In genomic region chr10:110671788-110672579, GRCh38 we compare ENCODE assay signal across 8 cellular contexts. TPM values are rescaled to one million over a fixed set of nuclear protein-coding genes. Genes with fewer than 3 reads are reported as not detected.
DNase-seq lines count a peak whose midpoint lies in the region; ATAC-seq and TF ChIP-seq lines count a peak whose summit lies in the region.

No MANE protein-coding gene starts in this region.

- TF ChIP-seq EP300 in SK-N-SH (IDR thresholded peaks at IDR 0.05; ENCODE audit: borderline replicate concordance in 1 of 2, low read depth in 1 of 2, low read length in 1 of 2) (no peak), tibial nerve (IDR thresholded peaks at IDR 0.05) (no peak)

- H3K18ac ChIP-seq in trophoblast cell (ENCODE audit: low read length) = peak overlapping the region; percentile 14

- H4K91ac ChIP-seq in trophoblast cell (ENCODE audit: low read depth, low read length) = peak overlapping the region; percentile 17

- H3K4ac ChIP-seq in trophoblast cell (ENCODE audit: low read depth, low read length) = peak overlapping the region; percentile 6

- no peak overlapping the region for H3K23ac ChIP-seq in trophoblast cell (ENCODE audit: low read length)

- WGBS in SK-N-SH (ENCODE audit: low lambda C conversion rate) = 2% methylated on average over 28 of the region's 47 CpGs
- no CpG with 5 or more reads among the region's 47 CpGs for WGBS in trophoblast cell (ENCODE audit: extremely low coverage, insufficient coverage, insufficient read length)
- WGBS in tibial nerve, 2 donors = 1 to 2% methylated on average over 34 to 42 of the region's 47 CpGs

- no peaks in the 10 kb centered on the region for H3K79me2 ChIP-seq in SK-N-SH (ENCODE audit: insufficient read depth)
- H3K79me2 ChIP-seq in trophoblast cell (ENCODE audit: control insufficient read depth, insufficient read depth, low read length, poor library complexity) = peaks cover 4% of the 10 kb centered on the region

- H4K20me1 ChIP-seq in SK-N-SH (ENCODE audit: insufficient read depth) = no peaks in the 10 kb centered on the region

- H4K12ac ChIP-seq in trophoblast cell (ENCODE audit: low read depth, low read length) = no peak overlapping the region

- TF ChIP-seq CTCF in SK-N-SH (IDR thresholded peaks at IDR 0.05) = peak; percentile 80
- TF ChIP-seq CTCF in cardiac muscle cell (IDR thresholded peaks at IDR 0.05; ENCODE audit: low read depth, low read length) = peak; percentile 96
- peak; percentile 58 to 93 (median 78) for TF ChIP-seq CTCF in tibial nerve (IDR thresholded peaks at IDR 0.05)

- H2AFZ ChIP-seq in SK-N-SH (ENCODE audit: low read depth) (peak overlapping the region; percentile 80), trophoblast cell (ENCODE audit: insufficient read depth, low read length, poor library complexity) (peak overlapping the region; percentile 66)

- peak overlapping the region; percentile 55 to 85 for H3K27ac Mint-ChIP-seq in activated naive CD4-positive, alpha-beta T cell treated with anti-CD3 and anti-CD28 coated beads, Interleukin-2, amount 50 U/mL, for 72 hours

- H3K4me3 ChIP-seq in SK-N-SH (ENCODE audit: low read depth in 2 of 2, low read length in 1 of 2) (peak overlapping the region; percentile 68 to 71), cardiac muscle cell (peak overlapping the region; percentile 49), trophoblast cell (ENCODE audit: low read depth, low read length) (peak overlapping the region; percentile 60), tibial nerve (peak overlapping the region; percentile 45 to 68 (median 62))

- peak overlapping the region; percentile 61 for H4K8ac ChIP-seq in trophoblast cell (ENCODE audit: low read depth, low read length)

- peak; percentile 14 for DNase-seq in COR-L47 (lab: John Stamatoyannopoulos, UW)
- peak; percentile 91 for DNase-seq in SK-N-SH
- peak; percentile 73 to 78 for DNase-seq in activated naive CD4-positive, alpha-beta T cell treated with anti-CD3 and anti-CD28 coated beads, Interleukin-2, amount 50 U/mL, for 72 hours (ENCODE audit: low spot score in 2 of 2)
- DNase-seq in cardiac muscle cell (ENCODE audit: low read depth in 1 of 2, low spot score in 1 of 2) = peak; percentile 72 to 84
- DNase-seq in trophoblast cell = peak; percentile 65 to 86
- DNase-seq in tibial nerve (ENCODE audit: low spot score in 2 of 2) = peak in 1 of 2 donors; percentile 36

- H3K4me1 ChIP-seq in SK-N-SH (ENCODE audit: control insufficient read depth in 1 of 2, insufficient read depth in 2 of 2, low read depth in 1 of 2, low read length in 1 of 2) (peaks cover 0 to 6% of the 10 kb centered on the region in 2 experiments; a peak in 2 of 4 replicates), cardiac muscle cell (ENCODE audit: low read depth) (peaks cover 30% of the 10 kb centered on the region), trophoblast cell (ENCODE audit: control insufficient read depth in 1 of 2, insufficient read depth in 2 of 2, low read length in 2 of 2) (peaks cover 9 to 11% of the 10 kb centered on the region in 2 experiments), tibial nerve (peaks cover 0 to 7% (median 3%) of the 10 kb centered on the region in 4 donors)

- peak overlapping the region; percentile 58 for H3K14ac ChIP-seq in trophoblast cell (ENCODE audit: low read length)

- H3K4me2 ChIP-seq in SK-N-SH = peak overlapping the region; percentile 89
- H3K4me2 ChIP-seq in trophoblast cell (ENCODE audit: low read length) = peak overlapping the region; percentile 86

- no peak overlapping the region for H2AK5ac ChIP-seq in trophoblast cell (ENCODE audit: low read length)

- CTCF ChIA-PET in SK-N-SH (lab: Yijun Ruan, JAX) = interaction anchor here (0.6 to 4.4 kb wide), 39 partner anchors 9 to 404 kb away, joined by 3 to 53 read pairs (median 6); partner anchors contain the start of genes ADRA2A, RBM20 and SMNDC1

- H3K79me1 ChIP-seq in trophoblast cell (ENCODE audit: low read length) = peaks cover 3% of the 10 kb centered on the region

- peak overlapping the region; percentile 68 for H2BK120ac ChIP-seq in trophoblast cell (ENCODE audit: insufficient read depth, low read length, poor library complexity)

- TF ChIP-seq RAD21 in SK-N-SH (IDR thresholded peaks at IDR 0.05; ENCODE audit: low read length) = peak; percentile 78

- H3K36me3 ChIP-seq in SK-N-SH (replicated peaks in 1 of 2; ENCODE audit: control insufficient read depth in 1 of 2, insufficient read depth in 2 of 2, low read length in 1 of 2) (no peaks in the 10 kb centered on the region), cardiac muscle cell (no peaks in the 10 kb centered on the region), trophoblast cell (ENCODE audit: control insufficient read depth in 1 of 2, insufficient read depth in 2 of 2, low read length in 2 of 2) (no peaks in the 10 kb centered on the region), tibial nerve (no peaks in the 10 kb centered on the region)

- no peaks in the 10 kb centered on the region for H3F3A ChIP-seq in SK-N-SH (replicated peaks; ENCODE audit: insufficient read depth)

- peak overlapping the region in 1 of 2 experiments; percentile 23; a peak in 2 of 4 replicates for H3K27ac ChIP-seq in SK-N-SH (ENCODE audit: low read depth in 2 of 2, low read length in 1 of 2)
- no peak overlapping the region for H3K27ac ChIP-seq in cardiac muscle cell
- H3K27ac ChIP-seq in trophoblast cell (ENCODE audit: low read depth, low read length) = no peak overlapping the region
- peak overlapping the region in 3 of 4 donors; percentile 57 to 86 (median 81) for H3K27ac ChIP-seq in tibial nerve

- peak; percentile 99 for ATAC-seq in GM19397 (IDR thresholded peaks at IDR 0.05; ENCODE audit: unreplicated experiment)
- ATAC-seq in HG03520 (IDR thresholded peaks at IDR 0.05; ENCODE audit: unreplicated experiment) = peak; percentile 99
- peak; percentile 98 for ATAC-seq in activated naive CD4-positive, alpha-beta T cell treated with anti-CD3 and anti-CD28 coated beads, Interleukin-2, amount 50 U/mL, for 72 hours

- POLR2A ChIA-PET in SK-N-SH (lab: Yijun Ruan, JAX) = no interaction called here

- peak overlapping the region; percentile 69 for H2BK12ac ChIP-seq in trophoblast cell (ENCODE audit: low read length)

- H3K27me3 ChIP-seq in SK-N-SH (ENCODE audit: insufficient read depth) = no peaks in the 10 kb centered on the region
- peaks cover 4% of the 10 kb centered on the region for H3K27me3 ChIP-seq in cardiac muscle cell
- H3K27me3 ChIP-seq in trophoblast cell (ENCODE audit: insufficient read depth, low read length) = no peaks in the 10 kb centered on the region
- peaks cover 0 to 16% of the 10 kb centered on the region in 2 donors for H3K27me3 ChIP-seq in tibial nerve

- H3K9me3 ChIP-seq in SK-N-SH (no peaks in the 10 kb centered on the region), cardiac muscle cell (ENCODE audit: low read depth) (no peaks in the 10 kb centered on the region), trophoblast cell (ENCODE audit: insufficient read depth, low read depth, low read length) (no peaks in the 10 kb centered on the region), tibial nerve (no peaks in the 10 kb centered on the region)

- peak overlapping the region; percentile 59; the same call in 1 of the 2 replicates for H3K9ac ChIP-seq in SK-N-SH
- peak overlapping the region; percentile 30 for H3K9ac ChIP-seq in trophoblast cell (ENCODE audit: low read length)

- no peak for TF ChIP-seq POLR2A in tibial nerve (IDR thresholded peaks at IDR 0.05)

- H3K36me3 Mint-ChIP-seq in activated naive CD4-positive, alpha-beta T cell treated with anti-CD3 and anti-CD28 coated beads, Interleukin-2, amount 50 U/mL, for 72 hours = no peaks in the 10 kb centered on the region

- no peaks in the 10 kb centered on the region for H3K9me3 Mint-ChIP-seq in activated naive CD4-positive, alpha-beta T cell treated with anti-CD3 and anti-CD28 coated beads, Interleukin-2, amount 50 U/mL, for 72 hours

- no peak overlapping the region for H2BK5ac ChIP-seq in trophoblast cell (ENCODE audit: low read depth, low read length, poor library complexity)

- no peaks in the 10 kb centered on the region for H3K9me2 ChIP-seq in SK-N-SH

TF ChIP-seq in SK-N-SH, 30 proteins besides CTCF, POLR2A, EP300 and RAD21 (continues in another document):
- TF ChIP-seq, protein P1, sequence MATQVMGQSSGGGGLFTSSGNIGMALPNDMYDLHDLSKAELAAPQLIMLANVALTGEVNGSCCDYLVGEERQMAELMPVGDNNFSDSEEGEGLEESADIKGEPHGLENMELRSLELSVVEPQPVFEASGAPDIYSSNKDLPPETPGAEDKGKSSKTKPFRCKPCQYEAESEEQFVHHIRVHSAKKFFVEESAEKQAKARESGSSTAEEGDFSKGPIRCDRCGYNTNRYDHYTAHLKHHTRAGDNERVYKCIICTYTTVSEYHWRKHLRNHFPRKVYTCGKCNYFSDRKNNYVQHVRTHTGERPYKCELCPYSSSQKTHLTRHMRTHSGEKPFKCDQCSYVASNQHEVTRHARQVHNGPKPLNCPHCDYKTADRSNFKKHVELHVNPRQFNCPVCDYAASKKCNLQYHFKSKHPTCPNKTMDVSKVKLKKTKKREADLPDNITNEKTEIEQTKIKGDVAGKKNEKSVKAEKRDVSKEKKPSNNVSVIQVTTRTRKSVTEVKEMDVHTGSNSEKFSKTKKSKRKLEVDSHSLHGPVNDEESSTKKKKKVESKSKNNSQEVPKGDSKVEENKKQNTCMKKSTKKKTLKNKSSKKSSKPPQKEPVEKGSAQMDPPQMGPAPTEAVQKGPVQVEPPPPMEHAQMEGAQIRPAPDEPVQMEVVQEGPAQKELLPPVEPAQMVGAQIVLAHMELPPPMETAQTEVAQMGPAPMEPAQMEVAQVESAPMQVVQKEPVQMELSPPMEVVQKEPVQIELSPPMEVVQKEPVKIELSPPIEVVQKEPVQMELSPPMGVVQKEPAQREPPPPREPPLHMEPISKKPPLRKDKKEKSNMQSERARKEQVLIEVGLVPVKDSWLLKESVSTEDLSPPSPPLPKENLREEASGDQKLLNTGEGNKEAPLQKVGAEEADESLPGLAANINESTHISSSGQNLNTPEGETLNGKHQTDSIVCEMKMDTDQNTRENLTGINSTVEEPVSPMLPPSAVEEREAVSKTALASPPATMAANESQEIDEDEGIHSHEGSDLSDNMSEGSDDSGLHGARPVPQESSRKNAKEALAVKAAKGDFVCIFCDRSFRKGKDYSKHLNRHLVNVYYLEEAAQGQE (IDR thresholded peaks at IDR 0.05; ENCODE audit: low read depth, low read length) = peak; percentile 58; the same call in 1 of the 2 replicates
- TF ChIP-seq JUND (IDR thresholded peaks at IDR 0.05) (no peak), FOSL2 (IDR thresholded peaks at IDR 0.05; ENCODE audit: borderline replicate concordance, low read depth) (peak; percentile 7; the same call in 1 of the 2 replicates), POLR2AphosphoS5 (IDR thresholded peaks at IDR 0.05; ENCODE audit: low read depth, low read length) (no peak), SIN3A (IDR thresholded peaks at IDR 0.05; ENCODE audit: borderline replicate concordance, low read depth, low read length) (no peak)

RNA-seq across cellular contexts. Expression of gene RBM20, which starts 27.8 kb away (rescaled TPM):
- 0.64 and 0.67 TPM in 2 replicates for polyA plus RNA-seq in SK-N-SH (2012; rRNA removed)
- polyA plus RNA-seq in SK-N-SH (2012; cell fraction: cytosol; rRNA removed) = 0.71 and 0.88 TPM in 2 replicates
- 3.3 and 7.6 TPM in 2 replicates for polyA plus RNA-seq in SK-N-SH (2012; cell fraction: nucleus; rRNA removed)
- under 1 TPM; 0.06 to 0.20 TPM for total RNA-seq in activated naive CD4-positive, alpha-beta T cell treated with anti-CD3 and anti-CD28 coated beads, Interleukin-2, amount 50 U/mL, for 72 hours
- 23.0 and 28.5 TPM in 2 replicates for total RNA-seq in cardiac muscle cell
- polyA plus RNA-seq in cardiac muscle cell = 12.7 and 19.2 TPM in 2 replicates
- 0.27 and 0.54 TPM in 2 replicates for polyA plus RNA-seq in trophoblast cell (2013)
- 1 to 10 TPM; 1.3 to 8.7 (median 2.7) TPM for total RNA-seq in tibial nerve

Comparison
In these comparisons a context has a peak if more than half of its experiments do, and no peak if none do; other contexts are left out.
1. H3K27ac ChIP-seq: peak in tibial nerve (3 of 4); none in cardiac muscle cell (single experiment) and trophoblast cell (single experiment).
2. Peak in every context shown above with its lines, with median percentiles within 50 percentile points of each other: ATAC-seq, H3K4me3 ChIP-seq and CTCF ChIP-seq.